ENCODE assay signal across 8 cellular contexts in genomic region chr2:225889452-225889851, GRCh38.
DNase-seq lines count a peak whose midpoint lies in the region; ATAC-seq and TF ChIP-seq lines count a peak whose summit lies in the region.

No MANE protein-coding gene starts in this region.

- no peak overlapping the region for H3K4me3 Mint-ChIP-seq in activated T-cell treated with anti-CD3 and anti-CD28 coated beads, Interleukin-2, amount 50 U/mL, for 72 hours

- H3K36me3 Mint-ChIP-seq in activated T-cell treated with anti-CD3 and anti-CD28 coated beads, Interleukin-2, amount 50 U/mL, for 72 hours (ENCODE audit: insufficient read depth in 2 of 2), result no peaks in the 10 kb centered on the region

- H3K27me3 ChIP-seq in BJ (ENCODE audit: control insufficient read depth, insufficient read depth, low read length) (no peaks in the 10 kb centered on the region), NT2/D1 (ENCODE audit: insufficient read depth, insufficient read length) (no peaks in the 10 kb centered on the region)

- no peaks in the 10 kb centered on the region for H3K9me3 ChIP-seq in NT2/D1 (ENCODE audit: insufficient read depth, low read length)

- no peaks in the 10 kb centered on the region for H3K4me1 ChIP-seq in NT2/D1 (ENCODE audit: insufficient read depth, insufficient read length)

- TF ChIP-seq CTCF in BJ (IDR thresholded peaks at IDR 0.05; ENCODE audit: insufficient read depth, low read depth, low read length), result peak; percentile 73

- peaks cover 23% of the 10 kb centered on the region for H3K27me3 Mint-ChIP-seq in activated T-cell treated with anti-CD3 and anti-CD28 coated beads, Interleukin-2, amount 50 U/mL, for 72 hours (ENCODE audit: low read depth)

- H3K36me3 ChIP-seq in BJ (ENCODE audit: control insufficient read depth, insufficient read depth, low read length) (no peaks in the 10 kb centered on the region), NT2/D1 (ENCODE audit: insufficient read depth, insufficient read length, low read length) (no peaks in the 10 kb centered on the region)

- H3K4me3 ChIP-seq in BJ (ENCODE audit: low read depth, low read length) (no peak overlapping the region), NT2/D1 (ENCODE audit: insufficient read length, low read depth) (no peak overlapping the region)

- no peaks in the 10 kb centered on the region for H3K9me3 Mint-ChIP-seq in activated T-cell treated with anti-CD3 and anti-CD28 coated beads, Interleukin-2, amount 50 U/mL, for 72 hours

- ATAC-seq in GM18861 (IDR thresholded peaks at IDR 0.05; ENCODE audit: unreplicated experiment), result peak; percentile 82
- peak; percentile 83 for ATAC-seq in HG03103 (IDR thresholded peaks at IDR 0.05; ENCODE audit: low read depth, unreplicated experiment)
- ATAC-seq in activated T-cell treated with anti-CD3 and anti-CD28 coated beads, Interleukin-2, amount 50 U/mL, for 72 hours (replicated peaks in 1 of 2), result no peak

- no peaks in the 10 kb centered on the region for H3K4me1 Mint-ChIP-seq in activated T-cell treated with anti-CD3 and anti-CD28 coated beads, Interleukin-2, amount 50 U/mL, for 72 hours (ENCODE audit: low read depth)

- DNase-seq in BJ (ENCODE audit: low read depth), result peak; percentile 86
- peak; percentile 5 for DNase-seq in NT2/D1 (ENCODE audit: low read depth, low spot score)
- DNase-seq in dedifferentiated amniotic fluid mesenchymal stem cell (ENCODE audit: extremely low spot score), result peak; percentile 90
- DNase-seq in middle frontal gyrus (ENCODE audit: extremely low spot score, low spot score), result peak; percentile 24
- no peak for DNase-seq in mesenteric fat pad (ENCODE audit: low spot score)
- no peak for DNase-seq in activated T-cell treated with anti-CD3 and anti-CD28 coated beads, Interleukin-2, amount 50 U/mL, for 72 hours

- no peak overlapping the region for H3K27ac Mint-ChIP-seq in activated T-cell treated with anti-CD3 and anti-CD28 coated beads, Interleukin-2, amount 50 U/mL, for 72 hours

- H3K9ac ChIP-seq in NT2/D1 (ENCODE audit: insufficient read length, low read depth), result no peak overlapping the region

- POLR2A ChIA-PET in BJ (lab: Charles Lee), result interaction anchor here (0.6 to 0.7 kb wide), 2 partner anchors 296 to 913 kb away, joined by 4 read pairs; no protein-coding TSS in a partner anchor

- CTCF ChIA-PET in BJ (lab: Yijun Ruan, JAX), result interaction anchor here (0.7 to 1.8 kb wide), 11 partner anchors 12 to 1096 kb away, joined by 3 to 8 read pairs (median 4); partner anchors contain the start of gene IRS1

Comparison
In these comparisons a context has a peak if more than half of its experiments do, and no peak if none do; other contexts are left out.
1. DNase-seq: peak in BJ (single experiment), NT2/D1 (single experiment), dedifferentiated amniotic fluid mesenchymal stem cell (single experiment) and middle frontal gyrus (single experiment); none in mesenteric fat pad (single experiment) and activated T-cell treated with anti-CD3 and anti-CD28 coated beads, Interleukin-2, amount 50 U/mL, for 72 hours (0 of 2).
2. ATAC-seq: peak in GM18861 (single experiment) and HG03103 (single experiment); none in activated T-cell treated with anti-CD3 and anti-CD28 coated beads, Interleukin-2, amount 50 U/mL, for 72 hours (0 of 2).